In the genomic region with DNA sequence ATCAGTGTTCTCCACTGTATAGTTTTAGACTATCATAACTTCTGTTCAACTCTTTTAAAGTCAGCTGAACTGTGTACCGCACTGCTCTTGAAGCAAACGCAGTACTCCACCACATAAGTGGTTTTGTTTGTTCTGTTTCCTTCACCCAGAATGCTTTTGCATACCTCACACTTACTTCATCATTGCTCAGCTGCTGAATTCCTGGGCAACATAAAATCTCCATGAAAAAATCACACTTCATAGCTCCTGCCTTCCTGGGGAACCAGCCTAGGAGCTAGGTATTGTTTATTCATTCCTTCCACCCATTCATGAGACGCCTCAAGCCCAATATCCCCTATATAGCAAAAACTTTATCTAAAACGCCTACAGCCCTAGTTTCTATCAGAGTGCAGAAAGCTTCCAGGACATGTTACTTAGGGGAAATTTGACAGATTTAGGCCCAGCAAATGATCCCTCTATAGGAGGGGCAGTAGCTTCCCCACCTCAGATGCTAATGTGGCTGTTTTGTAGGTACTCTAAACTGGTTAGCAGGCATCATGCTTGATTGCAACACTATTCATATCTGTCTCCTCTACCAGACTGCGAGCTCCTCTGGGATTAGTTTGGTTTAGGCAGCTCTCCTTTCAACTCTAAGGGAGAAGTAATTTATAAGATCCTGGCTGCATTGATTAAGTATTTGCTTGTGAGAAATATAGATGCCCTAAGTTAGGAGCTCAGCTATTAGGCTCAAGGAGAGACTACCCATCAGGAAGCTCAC, we compare ENCODE assay signal across 8 cellular contexts. TPM values are rescaled to one million over a fixed set of nuclear protein-coding genes. Genes with fewer than 3 reads are reported as not detected.
A peak's percentile ranks its signal among the peaks of the same experiment; 100 is the strongest.
DNase-seq lines count a peak whose midpoint lies in the region; ATAC-seq and TF ChIP-seq lines count a peak whose summit lies in the region.

No MANE protein-coding gene starts in this region.

- H3K27me3 Mint-ChIP-seq in Caco-2 (ENCODE audit: insufficient read depth, unreplicated experiment), result no peaks in the 10 kb centered on the region

- POLR2A ChIA-PET in Caco-2 (lab: Charles Lee), result interaction anchor here (0.7 to 1.1 kb wide), 4 partner anchors 40 to 659 kb away, joined by 3 to 5 read pairs (median 4); partner anchors contain the start of gene PCNX4
- POLR2A ChIA-PET in A673 (lab: Charles Lee; ENCODE audit: low non-redundant PET), result no interaction called here

- no peaks in the 10 kb centered on the region for H3K36me3 Mint-ChIP-seq in Caco-2 (ENCODE audit: insufficient read depth, unreplicated experiment)

- ATAC-seq in GM19455 (IDR thresholded peaks at IDR 0.05; ENCODE audit: unreplicated experiment) (peak; percentile 30), HG03521 (IDR thresholded peaks at IDR 0.05; ENCODE audit: unreplicated experiment) (peak; percentile 21)

- TF ChIP-seq CTCF in Caco-2 (IDR thresholded peaks at IDR 0.05; ENCODE audit: insufficient read depth in 1 of 2, low read depth in 1 of 2, low read length in 1 of 2, severe bottlenecking in 1 of 2, unreplicated experiment in 1 of 2) (no peak), left ventricle myocardium inferior (IDR thresholded peaks at IDR 0.05; ENCODE audit: borderline replicate concordance) (no peak), A673 (conservative IDR thresholded peaks at IDR 0.05; ENCODE audit: low read depth, low read length) (no peak)

- H3K36me3 ChIP-seq in Caco-2 (ENCODE audit: control insufficient read depth, insufficient read depth, low read length) (no peaks in the 10 kb centered on the region), left ventricle myocardium inferior (no peaks in the 10 kb centered on the region), A673 (ENCODE audit: insufficient read depth, low read length, poor library complexity, severe bottlenecking) (no peaks in the 10 kb centered on the region)

- H3K9me3 Mint-ChIP-seq in Caco-2 (ENCODE audit: unreplicated experiment), result no peaks in the 10 kb centered on the region

- no peaks in the 10 kb centered on the region for H3K27me3 ChIP-seq in Caco-2 (replicated peaks; ENCODE audit: control insufficient read depth, insufficient read depth, low read length)
- H3K27me3 ChIP-seq in left ventricle myocardium inferior (ENCODE audit: low read depth), result no peaks in the 10 kb centered on the region
- no peaks in the 10 kb centered on the region for H3K27me3 ChIP-seq in A673 (replicated peaks; ENCODE audit: insufficient read depth, low read depth, low read length, poor library complexity)

- intact Hi-C loops in Caco-2 (cut with micrococcal nuclease; ENCODE audit: unreplicated experiment) (loop anchor here (1.0 to 5.0 kb wide), 6 partner anchors 38 to 220 kb away; partner anchors contain the start of genes DHRS7 and PCNX4), left ventricle myocardium inferior (cut with micrococcal nuclease) (loop anchor here (2.0 kb wide), 1 partner anchor 220 kb away; no protein-coding TSS in a partner anchor), posterior cingulate gyrus (cut with DNase I) (loop anchor here (1.0 to 2.0 kb wide), 2 partner anchors 200 to 220 kb away; partner anchors contain the start of gene DHRS7), A673 (cut with micrococcal nuclease; ENCODE audit: unreplicated experiment) (loop anchor here (2.0 to 5.0 kb wide), 2 partner anchors 220 to 598 kb away; no protein-coding TSS in a partner anchor)

- H3K4me3 Mint-ChIP-seq in Caco-2 (ENCODE audit: unreplicated experiment), result peak overlapping the region; percentile 78

- H3K4me1 Mint-ChIP-seq in Caco-2 (ENCODE audit: low read depth, unreplicated experiment), result peaks cover 7% of the 10 kb centered on the region

- no peak for DNase-seq in Caco-2
- no peak for DNase-seq in left ventricle myocardium inferior
- no peak for DNase-seq in H4 (ENCODE audit: low spot score)
- no peak for DNase-seq in posterior cingulate gyrus
- no peak for DNase-seq in A673 (ENCODE audit: low spot score)
- no peak for DNase-seq in SHP77 (lab: John Stamatoyannopoulos, UW)

- no peak overlapping the region for H3K27ac Mint-ChIP-seq in Caco-2 (ENCODE audit: unreplicated experiment)

- peak overlapping the region; percentile 21; the same call in 1 of the 2 replicates for H3K4me3 ChIP-seq in Caco-2 (ENCODE audit: low read depth, low read length)
- peak overlapping the region; percentile 68 for H3K4me3 ChIP-seq in left ventricle myocardium inferior
- H3K4me3 ChIP-seq in A673 (ENCODE audit: low read depth, low read length, poor library complexity, severe bottlenecking), result no peak overlapping the region

- H3K9me3 ChIP-seq in Caco-2 (no peaks in the 10 kb centered on the region), left ventricle myocardium inferior (replicated peaks) (no peaks in the 10 kb centered on the region), A673 (ENCODE audit: low read depth, low read length, poor library complexity, severe bottlenecking) (no peaks in the 10 kb centered on the region)

- BruUV-seq in Caco-2 (replicated peaks; lab: Mats Ljungman, UMichigan) (no TSS peak), A673 (replicated peaks; lab: Mats Ljungman, UMichigan) (no TSS peak)

- H3K27ac ChIP-seq in left ventricle myocardium inferior (replicated peaks), result no peak overlapping the region
- H3K27ac ChIP-seq in A673 (ENCODE audit: low read depth, low read length, poor library complexity, severe bottlenecking), result no peak overlapping the region

- H3K4me1 ChIP-seq in Caco-2 (no peaks in the 10 kb centered on the region; the same call in 1 of the 2 replicates), left ventricle myocardium inferior (peaks cover 6% of the 10 kb centered on the region), A673 (ENCODE audit: insufficient read depth, low read length, poor library complexity, severe bottlenecking) (peaks cover 3% of the 10 kb centered on the region)

- CTCF ChIA-PET in Caco-2 (lab: Charles Lee), result interaction anchor here (0.7 to 1.9 kb wide), 11 partner anchors 10 to 220 kb away, joined by 3 to 9 read pairs (median 4); partner anchors contain the start of genes DHRS7, LRRC9 and PCNX4
- CTCF ChIA-PET in A673 (lab: Charles Lee), result interaction anchor here (0.6 to 1.4 kb wide), 5 partner anchors 10 to 221 kb away, joined by 4 to 7 read pairs (median 4); no protein-coding TSS in a partner anchor

RNA-seq across cellular contexts. Expression of gene LRRC9, which starts 44.5 kb away (rescaled TPM):
- total RNA-seq in Caco-2 (2022) (1.2 and 1.3 TPM in 2 replicates), left ventricle myocardium inferior (0.19 TPM), A673 (2021) (not detected in 2 replicates)
- not detected in 2 replicates for total RNA-seq in H4 (2014; rRNA removed; shearing (Covaris generic))
